ENCODE assay signal across 11 cellular contexts in genomic region chr17:40953876-40954275, GRCh38. TPM values are rescaled to one million over a fixed set of nuclear protein-coding genes. Genes with fewer than 3 reads are reported as not detected.
A peak's percentile ranks its signal among the peaks of the same experiment; 100 is the strongest.
DNase-seq lines count a peak whose midpoint lies in the region; ATAC-seq and TF ChIP-seq lines count a peak whose summit lies in the region.
"Had no signal": no experiment of that assay in that cellular context is flagged by ENCODE, and none has a peak within 500 bp of the region (broad histone marks: within the 10 kb centered on the region; RNA-seq: fewer than 3 reads in every experiment).

No MANE protein-coding gene starts in this region.

- H3K4me3 ChIP-seq in RWPE2 (ENCODE audit: severe bottlenecking), result no peak overlapping the region
- H3K4me3 ChIP-seq in fibroblast of the aortic adventitia (ENCODE audit: low read depth, low read length), result no peak overlapping the region
- H3K4me3 ChIP-seq in adrenal gland, result no peak overlapping the region
- H3K4me3 ChIP-seq: thoracic aorta had no signal

- H3K4me1 ChIP-seq in RWPE2 (ENCODE audit: insufficient read depth, poor library complexity, severe bottlenecking) (peaks cover 62% of the 10 kb centered on the region), adrenal gland (replicated peaks in 1 of 2) (no peaks in the 10 kb centered on the region)

- peaks cover 4% of the 10 kb centered on the region for H3K4me1 Mint-ChIP-seq in activated T-cell treated with anti-CD3 and anti-CD28 coated beads, Interleukin-2, amount 50 U/mL, for 24 hours (ENCODE audit: low read depth)

- TF ChIP-seq POLR2A in adrenal gland (IDR thresholded peaks at IDR 0.05), result no peak

- H3K27ac ChIP-seq in RWPE2 (ENCODE audit: poor library complexity, severe bottlenecking) (peak overlapping the region; percentile 94), adrenal gland (no peak overlapping the region)
- H3K27ac ChIP-seq: thoracic aorta had no signal

- H3K27me3 Mint-ChIP-seq in activated T-cell treated with anti-CD3 and anti-CD28 coated beads, Interleukin-2, amount 50 U/mL, for 24 hours, result peaks cover 66% of the 10 kb centered on the region

- H3K36me3 ChIP-seq in RWPE2 (ENCODE audit: low read depth) (no peaks in the 10 kb centered on the region), adrenal gland (replicated peaks in 1 of 2) (no peaks in the 10 kb centered on the region)
- H3K36me3 ChIP-seq: thoracic aorta had no signal

- no peaks in the 10 kb centered on the region for H3K36me3 Mint-ChIP-seq in activated T-cell treated with anti-CD3 and anti-CD28 coated beads, Interleukin-2, amount 50 U/mL, for 24 hours (ENCODE audit: low read depth)

- DNase-seq in activated T-cell treated with anti-CD3 and anti-CD28 coated beads for 48 hours (ENCODE audit: low read depth) (peak; percentile 14), RWPE2 (ENCODE audit: low spot score) (no peak), fibroblast of the aortic adventitia (ENCODE audit: low read depth) (peak; percentile 69), ureter (ENCODE audit: low spot score) (peak; percentile 48), amniotic stem cell (lab: John Stamatoyannopoulos, UW) (no peak), adrenal gland (no peak)
- DNase-seq in activated T-cell treated with anti-CD3 and anti-CD28 coated beads, Interleukin-2, amount 50 U/mL, for 24 hours, result no peak
- DNase-seq: AML-193 had no signal

- H3K27ac Mint-ChIP-seq in activated T-cell treated with anti-CD3 and anti-CD28 coated beads, Interleukin-2, amount 50 U/mL, for 24 hours, result no peak overlapping the region

- TF ChIP-seq CTCF in RWPE2 (IDR thresholded peaks at IDR 0.05; ENCODE audit: poor library complexity, severe bottlenecking) (no peak), fibroblast of the aortic adventitia (IDR thresholded peaks at IDR 0.05; ENCODE audit: insufficient read depth, low read length) (no peak), adrenal gland (IDR thresholded peaks at IDR 0.05) (no peak)

- WGBS in adrenal gland, 4 donors, result 73 to 80% (median 76%) methylated on average over 2 of the region's 2 CpGs

- ATAC-seq in RWPE2 (ENCODE audit: low read depth), result peak; percentile 73
- ATAC-seq in GM18873 (IDR thresholded peaks at IDR 0.05; ENCODE audit: low FRiP score, unreplicated experiment), result no peak

- intact Hi-C loops in adrenal gland (cut with DNase I), result loop anchor here in 1 of 2 donors (10.0 kb wide), 1 partner anchor 381 kb away; no protein-coding TSS in a partner anchor

- no peaks in the 10 kb centered on the region for H3K9me3 Mint-ChIP-seq in activated T-cell treated with anti-CD3 and anti-CD28 coated beads, Interleukin-2, amount 50 U/mL, for 24 hours

- H3K27me3 ChIP-seq in RWPE2 (ENCODE audit: insufficient read depth, poor library complexity, severe bottlenecking), result no peaks in the 10 kb centered on the region
- no peaks in the 10 kb centered on the region for H3K27me3 ChIP-seq in adrenal gland

- H3K4me3 Mint-ChIP-seq in activated T-cell treated with anti-CD3 and anti-CD28 coated beads, Interleukin-2, amount 50 U/mL, for 24 hours, result no peak overlapping the region

- no peaks in the 10 kb centered on the region for H3K9me3 ChIP-seq in RWPE2 (ENCODE audit: severe bottlenecking)
- H3K9me3 ChIP-seq in adrenal gland (replicated peaks in 1 of 3), result no peaks in the 10 kb centered on the region
- H3K9me3 ChIP-seq: thoracic aorta had no signal

RNA-seq across cellular contexts. Expression of gene KRT39, which starts 12.9 kb away (rescaled TPM):
- total RNA-seq in fibroblast of the aortic adventitia (ENCODE audit: low replicate concordance), result not detected in 2 replicates
- not detected for total RNA-seq in ureter
- total RNA-seq in adrenal gland, result not detected
- polyA plus RNA-seq in adrenal gland, result under 1 TPM in 1 of 3 donors, not detected in 2; 0.17 TPM
- total RNA-seq: G401, thoracic aorta had no signal

RNA-seq across cellular contexts. Expression of gene KRT23, which starts 16.4 kb away (rescaled TPM):
- total RNA-seq in fibroblast of the aortic adventitia (ENCODE audit: low replicate concordance), result not detected in 2 replicates
- 3.9 TPM for total RNA-seq in ureter
- total RNA-seq in adrenal gland, result not detected
- under 1 TPM in 1 of 3 donors, not detected in 2; 0.03 TPM for polyA plus RNA-seq in adrenal gland
- total RNA-seq: G401 had no signal

RNA-seq across cellular contexts. Expression of gene KRT40, which starts 30.2 kb away (rescaled TPM):
- total RNA-seq in fibroblast of the aortic adventitia (ENCODE audit: low replicate concordance) (not detected in 2 replicates), ureter (not detected), adrenal gland (not detected)
- not detected for polyA plus RNA-seq in adrenal gland
- total RNA-seq: G401, thoracic aorta had no signal

RNA-seq across cellular contexts. Expression of gene KRTAP3-3, which starts 40.1 kb away (rescaled TPM):
- total RNA-seq in fibroblast of the aortic adventitia (ENCODE audit: low replicate concordance) (not detected in 2 replicates), ureter (not detected), adrenal gland (not detected)
- polyA plus RNA-seq in adrenal gland, result not detected
- total RNA-seq: G401, thoracic aorta had no signal

RNA-seq across cellular contexts. Expression of gene KRTAP3-2, which starts 45.8 kb away (rescaled TPM):
- not detected in 2 replicates for total RNA-seq in fibroblast of the aortic adventitia (ENCODE audit: low replicate concordance)
- not detected for total RNA-seq in ureter
- total RNA-seq in adrenal gland, result not detected
- polyA plus RNA-seq in adrenal gland, result not detected
- total RNA-seq: G401, thoracic aorta had no signal

Comparison
In these comparisons a context has a peak if more than half of its experiments do, and no peak if none do; other contexts are left out.
1. DNase-seq: peak in activated T-cell treated with anti-CD3 and anti-CD28 coated beads for 48 hours (single experiment), fibroblast of the aortic adventitia (single experiment) and ureter (single experiment); none in activated T-cell treated with anti-CD3 and anti-CD28 coated beads, Interleukin-2, amount 50 U/mL, for 24 hours (single experiment), RWPE2 (single experiment), amniotic stem cell (single experiment) and adrenal gland (0 of 7).